7 cellular contexts compared by ENCODE assay signal in genomic region chr1:850318-850717, GRCh38.
DNase-seq lines count a peak whose midpoint lies in the region; TF ChIP-seq lines count a peak whose summit lies in the region.
"Not testable (repeated sequence)": the region's sequence is repeated elsewhere in the genome, so short reads cannot be mapped to it uniquely, and the experiment has no call there.

No MANE protein-coding gene starts in this region.

- H3K36me3 ChIP-seq in BJ (ENCODE audit: control insufficient read depth, insufficient read depth, low read length); hepatocyte (replicated peaks; ENCODE audit: insufficient read depth, low read depth): not testable (repeated sequence)

- H3K9me2 ChIP-seq in hepatocyte (replicated peaks; ENCODE audit: insufficient read depth): not testable (repeated sequence)

- H3K27me3 ChIP-seq in BJ (ENCODE audit: control insufficient read depth, insufficient read depth, low read length); hepatocyte: not testable (repeated sequence)

- H4K20me1 ChIP-seq in hepatocyte (ENCODE audit: insufficient read depth, poor library complexity, severe bottlenecking): not testable (repeated sequence)

- not testable (repeated sequence) for H3K79me2 ChIP-seq in hepatocyte

- TF ChIP-seq CTCF in BJ (IDR thresholded peaks at IDR 0.05; ENCODE audit: insufficient read depth, low read depth, low read length) (0 out of 2 replicates have a peak, but pooled peaks have one; percentile 15), foreskin fibroblast (IDR thresholded peaks at IDR 0.05; ENCODE audit: low read depth, low read length) (peak; percentile 5), hepatocyte (IDR thresholded peaks at IDR 0.05; ENCODE audit: poor library complexity) (peak; percentile 29)
- not testable (repeated sequence) for TF ChIP-seq CTCF in epithelial cell of esophagus (IDR thresholded peaks at IDR 0.05; ENCODE audit: insufficient read depth, low read depth, low read length, missing control alignments)

- H3K4me3 ChIP-seq in BJ (ENCODE audit: low read depth, low read length); epithelial cell of esophagus (ENCODE audit: low read length); foreskin fibroblast (ENCODE audit: low read depth in 1 of 2, low read length in 2 of 2); hepatocyte: not testable (repeated sequence)

- POLR2A ChIA-PET in BJ (lab: Charles Lee): not testable (repeated sequence)

- not testable (repeated sequence) for DNase-seq in BJ (ENCODE audit: low read depth); hepatocyte (ENCODE audit: low spot score)
- DNase-seq in M059J (ENCODE audit: low read depth) (peak; percentile 15), astrocyte of the hippocampus (ENCODE audit: low read depth, low spot score) (peak; percentile 7), epithelial cell of esophagus (ENCODE audit: low read depth) (peak; percentile 5), foreskin fibroblast (peak; percentile 14 to 37), lung microvascular endothelial cell (ENCODE audit: low read depth in 2 of 2) (peak; percentile 43 to 47)

- H3K4me2 ChIP-seq in hepatocyte: not testable (repeated sequence)

- CTCF ChIA-PET in BJ (lab: Yijun Ruan, JAX): not testable (repeated sequence)

- not testable (repeated sequence) for H3K9me3 ChIP-seq in hepatocyte (ENCODE audit: low read depth)

- not testable (repeated sequence) for H3K4me1 ChIP-seq in hepatocyte (ENCODE audit: insufficient read depth)

- H3K27ac ChIP-seq in hepatocyte: not testable (repeated sequence)

- WGBS in hepatocyte (ENCODE audit: low lambda C conversion rate, missing lambda C conversion rate): 83% methylated on average over 4 of the region's 4 CpGs

- not testable (repeated sequence) for H2AFZ ChIP-seq in hepatocyte
